ENCODE assay signal across 11 cellular contexts in the genomic region with DNA sequence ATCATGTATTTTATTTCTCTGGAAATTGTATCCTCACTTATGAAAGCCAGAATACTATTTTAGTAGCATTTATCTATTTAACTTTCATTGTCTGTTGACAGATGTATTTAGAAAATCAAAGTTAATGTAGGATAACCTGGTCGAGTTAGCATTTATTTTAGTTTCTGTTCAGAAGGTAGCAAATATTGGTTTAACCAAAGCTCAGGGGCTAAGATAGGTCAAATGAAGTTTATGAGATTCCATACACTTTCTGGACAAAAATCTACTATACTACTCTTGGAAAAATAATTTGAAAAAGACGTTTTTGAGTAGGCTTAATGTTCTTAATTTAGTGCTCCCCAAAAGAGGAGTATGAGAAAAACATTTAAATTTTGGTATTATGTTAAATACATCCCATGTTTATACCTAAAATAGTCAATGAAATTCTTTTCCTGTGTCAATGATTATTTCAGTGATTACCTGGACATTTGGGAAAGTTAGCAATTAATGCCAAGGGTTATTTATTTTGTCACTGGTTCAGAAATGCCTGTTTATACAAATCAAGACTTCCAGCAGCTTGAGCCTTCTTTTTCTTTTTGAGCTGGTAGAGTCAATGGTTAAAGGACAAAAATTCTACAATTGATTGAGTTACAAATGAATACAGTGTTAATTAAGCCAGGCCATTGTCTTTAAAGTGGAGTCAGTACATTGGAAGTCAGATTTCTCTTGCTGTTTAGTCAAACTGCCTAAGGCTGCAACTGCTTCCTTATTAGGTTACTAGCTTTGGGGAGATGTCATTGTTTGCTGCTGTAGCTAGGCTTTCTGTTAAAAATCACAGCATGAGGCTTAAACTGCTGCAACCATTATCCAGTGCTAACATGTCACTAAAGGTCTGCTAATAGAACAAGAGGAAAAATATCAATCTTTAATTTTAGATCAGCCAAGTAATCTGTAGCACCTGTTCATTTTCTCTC.
DNase-seq lines count a peak whose midpoint lies in the region; ATAC-seq, FAIRE-seq and TF ChIP-seq lines count a peak whose summit lies in the region.
"Had no signal": no experiment of that assay in that cellular context is flagged by ENCODE, and none has a peak within 500 bp of the region (broad histone marks: within the 10 kb centered on the region; RNA-seq: fewer than 3 reads in every experiment).

No MANE protein-coding gene starts in this region.

- peak in 1 of 2 experiments; percentile 30 for DNase-seq in A549 (ENCODE audit: low read depth in 1 of 2, low spot score in 1 of 2)
- DNase-seq in LHCN-M2 (ENCODE audit: low read depth), result peak; percentile 33
- DNase-seq in Panc1 (ENCODE audit: low read depth, low spot score), result no peak
- peak; percentile 21 for DNase-seq in fibroblast of villous mesenchyme (ENCODE audit: low read depth)
- DNase-seq in globus pallidus (ENCODE audit: low spot score), result no peak
- DNase-seq in coronary artery (ENCODE audit: low spot score), result no peak
- no peak for DNase-seq in T-helper 2 cell treated with Interferon-gamma antibody and Interleukin-4, amounts not matched to agents 5 μg/mL and 100 μg/mL, for 36 hours (ENCODE audit: low spot score)
- DNase-seq: activated CD4-positive, CD25-positive, alpha-beta regulatory T cell treated with anti-CD3 and anti-CD28 coated beads, Interleukin-2, amount 50 U/mL, for 72 hours; AML-193 had no signal

- peaks cover 1% of the 10 kb centered on the region for H3K4me1 Mint-ChIP-seq in T-helper 2 cell treated with Interferon-gamma antibody and Interleukin-4, amounts not matched to agents 5 μg/mL and 100 μg/mL, for 36 hours (ENCODE audit: low read depth)

- no peaks in the 10 kb centered on the region for H3K27me3 ChIP-seq in Panc1 (ENCODE audit: control insufficient read depth, insufficient read depth, low read length)

- no peaks in the 10 kb centered on the region for H3K9me3 Mint-ChIP-seq in T-helper 2 cell treated with Interferon-gamma antibody and Interleukin-4, amounts not matched to agents 5 μg/mL and 100 μg/mL, for 36 hours
- H3K9me3 Mint-ChIP-seq: activated naive CD4-positive, alpha-beta T cell treated with anti-CD3 and anti-CD28 coated beads, Interleukin-2, amount 50 U/mL, for 72 hours had no signal

- no peak overlapping the region for H3K4me3 Mint-ChIP-seq in T-helper 2 cell treated with Interferon-gamma antibody and Interleukin-4, amounts not matched to agents 5 μg/mL and 100 μg/mL, for 36 hours

- no peaks in the 10 kb centered on the region for H3K27me3 Mint-ChIP-seq in T-helper 2 cell treated with Interferon-gamma antibody and Interleukin-4, amounts not matched to agents 5 μg/mL and 100 μg/mL, for 36 hours (ENCODE audit: low read depth)

- H3K27ac ChIP-seq in A549 (no peak overlapping the region), Panc1 (ENCODE audit: low read length) (peak overlapping the region; percentile 23; the same call in 1 of the 2 replicates), coronary artery (no peak overlapping the region)

- H3K4me1 ChIP-seq in A549, result peaks cover 26% of the 10 kb centered on the region
- H3K4me1 ChIP-seq in Panc1 (ENCODE audit: control insufficient read depth, insufficient read depth, low read length), result peaks cover 17% of the 10 kb centered on the region

- in situ Hi-C loops in Panc1 (cut with HindIII; ENCODE audit: low pct_unique_long_range_greater_than_20kb, low sequenced_read_pairs), result no loop called here

- CTCF ChIA-PET in A549 (lab: Yijun Ruan, JAX) (interaction anchor here (1.3 to 2.0 kb wide), 2 partner anchors 17 to 64 kb away, joined by 4 to 6 read pairs; no protein-coding TSS in a partner anchor), Panc1 (lab: Charles Lee) (interaction anchor here (0.9 kb wide), 1 partner anchor 411 kb away, joined by 4 read pairs; no protein-coding TSS in a partner anchor)

- H3K36me3 Mint-ChIP-seq in T-helper 2 cell treated with Interferon-gamma antibody and Interleukin-4, amounts not matched to agents 5 μg/mL and 100 μg/mL, for 36 hours (ENCODE audit: low read depth), result no peaks in the 10 kb centered on the region
- H3K36me3 Mint-ChIP-seq: activated naive CD4-positive, alpha-beta T cell treated with anti-CD3 and anti-CD28 coated beads, Interleukin-2, amount 50 U/mL, for 72 hours had no signal

- ATAC-seq in A549, result no peak
- ATAC-seq in Panc1, result peak; percentile 57; the same call in 1 of the 2 replicates
- ATAC-seq in HG03097 (IDR thresholded peaks at IDR 0.05; ENCODE audit: low FRiP score, unreplicated experiment), result no peak
- ATAC-seq: activated naive CD4-positive, alpha-beta T cell treated with anti-CD3 and anti-CD28 coated beads, Interleukin-2, amount 50 U/mL, for 72 hours had no signal

- 15% methylated on average over 2 of the region's 2 CpGs for WGBS in A549 (ENCODE audit: missing lambda C conversion rate)

- intact Hi-C loops in Panc1 (cut with micrococcal nuclease; ENCODE audit: unreplicated experiment), result no loop called here

- H3K4me3 ChIP-seq in A549 (no peak overlapping the region), Panc1 (ENCODE audit: low read depth in 2 of 2, low read length in 2 of 2) (no peak overlapping the region), fibroblast of villous mesenchyme (ENCODE audit: low read depth, low read length) (no peak overlapping the region), coronary artery (no peak overlapping the region)

- H3K4me2 ChIP-seq in A549, result peak overlapping the region; percentile 42; the same call in 2 of the 3 replicates

- TF ChIP-seq EP300 in A549 (IDR thresholded peaks at IDR 0.05), result no peak

- no peak for TF ChIP-seq RAD21 in A549 (conservative IDR thresholded peaks at IDR 0.05 in 1 of 2, IDR thresholded peaks at IDR 0.05 in 1 of 2)

- no peaks in the 10 kb centered on the region for H3K36me3 ChIP-seq in Panc1 (ENCODE audit: control insufficient read depth, insufficient read depth, low read length)

- no peak overlapping the region for H3K27ac Mint-ChIP-seq in T-helper 2 cell treated with Interferon-gamma antibody and Interleukin-4, amounts not matched to agents 5 μg/mL and 100 μg/mL, for 36 hours
- H3K27ac Mint-ChIP-seq: activated naive CD4-positive, alpha-beta T cell treated with anti-CD3 and anti-CD28 coated beads, Interleukin-2, amount 50 U/mL, for 72 hours had no signal

- POLR2A ChIA-PET in A549 (lab: Yijun Ruan, JAX) (no interaction called here), Panc1 (lab: Charles Lee) (no interaction called here)

- no peaks in the 10 kb centered on the region for H3K9me3 ChIP-seq in A549
- H3K9me3 ChIP-seq in Panc1 (ENCODE audit: control insufficient read depth, insufficient read depth, low read depth, low read length), result no peaks in the 10 kb centered on the region

- no TSS peak for BruUV-seq in Panc1 (replicated peaks; lab: Mats Ljungman, UMichigan)

- TF ChIP-seq CTCF in A549 (IDR thresholded peaks at IDR 0.05) (no peak), Panc1 (IDR thresholded peaks at IDR 0.05) (no peak), fibroblast of villous mesenchyme (IDR thresholded peaks at IDR 0.05; ENCODE audit: insufficient read depth, low read depth, low read length) (no peak), coronary artery (IDR thresholded peaks at IDR 0.05) (no peak)

- TF ChIP-seq POLR2A in A549 (IDR thresholded peaks at IDR 0.05; ENCODE audit: low read length), result no peak

- FAIRE-seq in A549 (lab: Jason Lieb, UNC), result no peak

TF ChIP-seq in A549, 52 proteins besides CTCF, POLR2A, EP300 and RAD21:
- TF ChIP-seq, protein P1, sequence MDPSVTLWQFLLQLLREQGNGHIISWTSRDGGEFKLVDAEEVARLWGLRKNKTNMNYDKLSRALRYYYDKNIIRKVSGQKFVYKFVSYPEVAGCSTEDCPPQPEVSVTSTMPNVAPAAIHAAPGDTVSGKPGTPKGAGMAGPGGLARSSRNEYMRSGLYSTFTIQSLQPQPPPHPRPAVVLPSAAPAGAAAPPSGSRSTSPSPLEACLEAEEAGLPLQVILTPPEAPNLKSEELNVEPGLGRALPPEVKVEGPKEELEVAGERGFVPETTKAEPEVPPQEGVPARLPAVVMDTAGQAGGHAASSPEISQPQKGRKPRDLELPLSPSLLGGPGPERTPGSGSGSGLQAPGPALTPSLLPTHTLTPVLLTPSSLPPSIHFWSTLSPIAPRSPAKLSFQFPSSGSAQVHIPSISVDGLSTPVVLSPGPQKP (IDR thresholded peaks at IDR 0.05; ENCODE audit: low read depth, low read length), result no peak
- TF ChIP-seq CBX8 (IDR thresholded peaks at IDR 0.05) (no peak), MAFK (IDR thresholded peaks at IDR 0.05; ENCODE audit: partially characterized antibody) (no peak), NPAS2 (CRISPR knock-in tag; IDR thresholded peaks at IDR 0.05; ENCODE audit: borderline replicate concordance) (no peak), SMC3 (IDR thresholded peaks at IDR 0.05) (no peak), RFX5 (IDR thresholded peaks at IDR 0.05) (no peak)
- TF ChIP-seq, protein P2, sequence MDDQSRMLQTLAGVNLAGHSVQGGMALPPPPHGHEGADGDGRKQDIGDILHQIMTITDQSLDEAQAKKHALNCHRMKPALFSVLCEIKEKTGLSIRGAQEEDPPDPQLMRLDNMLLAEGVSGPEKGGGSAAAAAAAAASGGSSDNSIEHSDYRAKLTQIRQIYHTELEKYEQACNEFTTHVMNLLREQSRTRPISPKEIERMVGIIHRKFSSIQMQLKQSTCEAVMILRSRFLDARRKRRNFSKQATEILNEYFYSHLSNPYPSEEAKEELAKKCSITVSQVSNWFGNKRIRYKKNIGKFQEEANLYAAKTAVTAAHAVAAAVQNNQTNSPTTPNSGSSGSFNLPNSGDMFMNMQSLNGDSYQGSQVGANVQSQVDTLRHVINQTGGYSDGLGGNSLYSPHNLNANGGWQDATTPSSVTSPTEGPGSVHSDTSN (IDR thresholded peaks at IDR 0.05), result no peak
- TF ChIP-seq, protein P3, sequence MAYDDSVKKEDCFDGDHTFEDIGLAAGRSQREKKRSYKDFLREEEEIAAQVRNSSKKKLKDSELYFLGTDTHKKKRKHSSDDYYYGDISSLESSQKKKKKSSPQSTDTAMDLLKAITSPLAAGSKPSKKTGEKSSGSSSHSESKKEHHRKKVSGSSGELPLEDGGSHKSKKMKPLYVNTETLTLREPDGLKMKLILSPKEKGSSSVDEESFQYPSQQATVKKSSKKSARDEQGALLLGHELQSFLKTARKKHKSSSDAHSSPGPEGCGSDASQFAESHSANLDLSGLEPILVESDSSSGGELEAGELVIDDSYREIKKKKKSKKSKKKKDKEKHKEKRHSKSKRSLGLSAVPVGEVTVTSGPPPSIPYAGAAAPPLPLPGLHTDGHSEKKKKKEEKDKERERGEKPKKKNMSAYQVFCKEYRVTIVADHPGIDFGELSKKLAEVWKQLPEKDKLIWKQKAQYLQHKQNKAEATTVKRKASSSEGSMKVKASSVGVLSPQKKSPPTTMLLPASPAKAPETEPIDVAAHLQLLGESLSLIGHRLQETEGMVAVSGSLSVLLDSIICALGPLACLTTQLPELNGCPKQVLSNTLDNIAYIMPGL (CRISPR knock-in tag; IDR thresholded peaks at IDR 0.05; ENCODE audit: borderline replicate concordance), result no peak
- TF ChIP-seq, protein P4, sequence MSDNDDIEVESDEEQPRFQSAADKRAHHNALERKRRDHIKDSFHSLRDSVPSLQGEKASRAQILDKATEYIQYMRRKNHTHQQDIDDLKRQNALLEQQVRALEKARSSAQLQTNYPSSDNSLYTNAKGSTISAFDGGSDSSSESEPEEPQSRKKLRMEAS (IDR thresholded peaks at IDR 0.05), result no peak
TF ChIP-seq in A549: peak in this region for 0.

Comparison
In these comparisons a context has a peak if more than half of its experiments do, and no peak if none do; other contexts are left out.
1. DNase-seq: peak in LHCN-M2 (single experiment) and fibroblast of villous mesenchyme (single experiment); none in Panc1 (single experiment), globus pallidus (single experiment), coronary artery (single experiment) and T-helper 2 cell treated with Interferon-gamma antibody and Interleukin-4, amounts not matched to agents 5 μg/mL and 100 μg/mL, for 36 hours (single experiment).